Comparison of ENCODE assay signal across 19 cellular contexts in genomic region chr11:29256580-29256979, GRCh38.
DNase-seq lines count a peak whose midpoint lies in the region; ATAC-seq lines count a peak whose summit lies in the region.
"Had no signal": no experiment of that assay in that cellular context is flagged by ENCODE, and none has a peak within 500 bp of the region (broad histone marks: within the 10 kb centered on the region; RNA-seq: fewer than 3 reads in every experiment).

No MANE protein-coding gene starts in this region.

- peak; percentile 48 for ATAC-seq in GM18520 (IDR thresholded peaks at IDR 0.05; ENCODE audit: unreplicated experiment)
- peak; percentile 59 for ATAC-seq in GM21423 (IDR thresholded peaks at IDR 0.05; ENCODE audit: unreplicated experiment)
- ATAC-seq in HG03342 (IDR thresholded peaks at IDR 0.05; ENCODE audit: unreplicated experiment), result peak; percentile 55
- ATAC-seq in left lobe of liver, result no peak
- ATAC-seq: effector memory CD8-positive, alpha-beta T cell; left lung; naive thymus-derived CD8-positive, alpha-beta T cell; right lobe of liver; T-cell had no signal

- no peaks in the 10 kb centered on the region for H3K27me3 Mint-ChIP-seq in activated CD4-positive, alpha-beta memory T cell treated with anti-CD3 and anti-CD28 coated beads, Interleukin-2, amount 10 ng/mL, durations not matched to agents 7 days and 5 days
- H3K27me3 Mint-ChIP-seq: activated CD4-positive, alpha-beta T cell treated with anti-CD3 and anti-CD28 coated beads, Interleukin-2, amount 10 ng/mL, durations not matched to agents 24 days and 14 days; effector memory CD8-positive, alpha-beta T cell; naive thymus-derived CD8-positive, alpha-beta T cell; T-cell had no signal

- no peaks in the 10 kb centered on the region for H3K36me3 Mint-ChIP-seq in activated CD4-positive, alpha-beta memory T cell treated with anti-CD3 and anti-CD28 coated beads, Interleukin-2, amount 10 ng/mL, durations not matched to agents 7 days and 5 days (ENCODE audit: low read depth)
- H3K36me3 Mint-ChIP-seq: naive thymus-derived CD8-positive, alpha-beta T cell; T-cell had no signal

- peaks cover 14% of the 10 kb centered on the region for H3K9me3 Mint-ChIP-seq in activated CD4-positive, alpha-beta memory T cell treated with anti-CD3 and anti-CD28 coated beads, Interleukin-2, amount 10 ng/mL, durations not matched to agents 7 days and 5 days

- no peak for DNase-seq in NCI-H345 (lab: John Stamatoyannopoulos, UW)
- DNase-seq in left lobe of liver (ENCODE audit: low spot score), result no peak
- no peak for DNase-seq in NCI-H748 treated with DMSO at 0.1 percent for 48 hours (lab: John Stamatoyannopoulos, UW)
- no peak for DNase-seq in activated CD4-positive, alpha-beta memory T cell treated with anti-CD3 and anti-CD28 coated beads, Interleukin-2, amount 10 ng/mL, durations not matched to agents 7 days and 5 days
- DNase-seq: activated CD4-positive, alpha-beta T cell treated with anti-CD3 and anti-CD28 coated beads, Interleukin-2, amount 10 ng/mL, durations not matched to agents 24 days and 14 days; AML-193; brain microvascular endothelial cell; effector memory CD8-positive, alpha-beta T cell; left lung; naive thymus-derived CD8-positive, alpha-beta T cell; NCI-H1694 treated with DMSO at 0.1 percent for 48 hours; NCI-H2227 treated with DMSO at 0.1 percent for 48 hours; right lobe of liver; stimulated activated CD8-positive, alpha-beta memory T cell treated with anti-CD3 and anti-CD28 coated beads, Interleukin-4, amount 100 ng/mL, for 48 hours; T-cell had no signal

- no peak overlapping the region for H3K4me3 Mint-ChIP-seq in activated CD4-positive, alpha-beta memory T cell treated with anti-CD3 and anti-CD28 coated beads, Interleukin-2, amount 10 ng/mL, durations not matched to agents 7 days and 5 days
- H3K4me3 Mint-ChIP-seq: activated CD4-positive, alpha-beta T cell treated with anti-CD3 and anti-CD28 coated beads, Interleukin-2, amount 10 ng/mL, durations not matched to agents 24 days and 14 days; effector memory CD8-positive, alpha-beta T cell; naive thymus-derived CD8-positive, alpha-beta T cell; T-cell had no signal

- no peak overlapping the region for H3K27ac Mint-ChIP-seq in activated CD4-positive, alpha-beta memory T cell treated with anti-CD3 and anti-CD28 coated beads, Interleukin-2, amount 10 ng/mL, durations not matched to agents 7 days and 5 days
- H3K27ac Mint-ChIP-seq: activated CD4-positive, alpha-beta T cell treated with anti-CD3 and anti-CD28 coated beads, Interleukin-2, amount 10 ng/mL, durations not matched to agents 24 days and 14 days; activated T-helper 2 cell treated with anti-CD3 and anti-CD28 coated beads, Interferon-gamma antibody, Interleukin-2, Interleukin-4, amounts not matched to agents 10 μg/mL and 5 μg/mL and 100 μg/mL, durations not matched to agents 14 hours and 24 hours and 36 hours; effector memory CD8-positive, alpha-beta T cell; naive thymus-derived CD8-positive, alpha-beta T cell; T-cell had no signal

- CTCF ChIA-PET in activated CD4-positive, alpha-beta memory T cell treated with anti-CD3 and anti-CD28 coated beads, Interleukin-2, amount 10 ng/mL, durations not matched to agents 7 days and 5 days (lab: Charles Lee), result no interaction called here

- POLR2A ChIA-PET in activated CD4-positive, alpha-beta memory T cell treated with anti-CD3 and anti-CD28 coated beads, Interleukin-2, amount 10 ng/mL, durations not matched to agents 7 days and 5 days (lab: Charles Lee), result no interaction called here

- H3K4me1 Mint-ChIP-seq in activated CD4-positive, alpha-beta memory T cell treated with anti-CD3 and anti-CD28 coated beads, Interleukin-2, amount 10 ng/mL, durations not matched to agents 7 days and 5 days, result no peaks in the 10 kb centered on the region
- H3K4me1 Mint-ChIP-seq: activated CD4-positive, alpha-beta T cell treated with anti-CD3 and anti-CD28 coated beads, Interleukin-2, amount 10 ng/mL, durations not matched to agents 24 days and 14 days; naive thymus-derived CD8-positive, alpha-beta T cell; T-cell had no signal
